In the genomic region with DNA sequence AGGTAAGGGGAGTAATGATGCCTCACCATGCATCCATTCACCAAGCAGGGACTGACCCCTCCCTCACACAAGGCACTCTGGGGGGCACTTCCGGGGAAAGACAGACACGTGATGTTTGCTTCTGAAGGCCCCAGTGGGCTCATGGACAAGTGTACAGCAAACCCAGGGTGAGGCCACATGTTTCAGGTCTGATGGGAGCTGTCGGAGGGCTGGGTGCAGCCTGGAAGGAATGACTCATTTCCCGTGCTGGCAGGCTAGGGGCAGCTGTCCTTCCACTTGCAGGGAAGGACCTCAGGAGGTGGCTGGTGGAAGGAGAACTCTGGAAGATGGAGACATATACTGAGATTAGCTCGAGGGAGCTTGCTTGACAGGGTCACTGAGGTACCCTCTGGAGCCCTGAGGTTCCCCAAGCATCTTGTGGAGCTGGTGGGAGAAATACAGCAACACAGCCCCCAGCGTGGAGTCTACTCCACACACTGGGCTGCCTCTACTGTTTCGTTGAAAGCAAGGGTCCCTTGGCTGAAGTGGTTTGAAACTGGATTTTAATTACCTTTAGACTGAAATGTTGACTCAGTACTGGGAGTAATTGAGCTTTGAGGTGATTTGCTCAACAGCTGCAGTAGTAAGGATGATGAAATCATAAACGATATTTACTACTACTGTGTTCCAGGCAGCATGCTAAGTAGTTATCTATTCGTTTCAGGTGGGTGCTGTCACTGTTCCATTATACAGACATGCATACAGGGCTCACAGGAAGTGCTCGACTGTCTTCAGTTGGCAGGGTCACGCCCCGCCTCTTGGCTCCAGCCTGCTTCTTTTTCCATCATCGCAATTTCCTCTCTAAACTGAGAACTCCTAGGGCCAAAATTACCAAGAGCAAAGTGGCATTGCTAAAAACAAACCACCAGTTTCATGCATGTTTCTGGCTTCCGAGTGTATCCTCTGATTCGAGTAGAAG, we compare ENCODE assay signal across 9 cellular contexts.
DNase-seq lines count a peak whose midpoint lies in the region; ATAC-seq and TF ChIP-seq lines count a peak whose summit lies in the region.
"Had no signal": no experiment of that assay in that cellular context is flagged by ENCODE, and none has a peak within 500 bp of the region (broad histone marks: within the 10 kb centered on the region; RNA-seq: fewer than 3 reads in every experiment).

No MANE protein-coding gene starts in this region.

- H3K4me3 Mint-ChIP-seq in T-helper 17 cell (peak overlapping the region; percentile 55), osteocyte (ENCODE audit: unreplicated experiment) (peak overlapping the region; percentile 12)

- no peaks in the 10 kb centered on the region for H3K9me3 ChIP-seq in T-helper 17 cell (ENCODE audit: control insufficient read depth, low read length, poor library complexity, severe bottlenecking)

- ATAC-seq in T-helper 17 cell, result peak; percentile 59
- ATAC-seq in HG03159 (IDR thresholded peaks at IDR 0.05; ENCODE audit: unreplicated experiment), result no peak

- H3K4me1 Mint-ChIP-seq in T-helper 17 cell (peaks cover 19% of the 10 kb centered on the region), osteocyte (ENCODE audit: unreplicated experiment) (peaks cover 48% of the 10 kb centered on the region)

- peaks cover 3% of the 10 kb centered on the region for H3K36me3 Mint-ChIP-seq in T-helper 17 cell (ENCODE audit: low read depth)
- H3K36me3 Mint-ChIP-seq in osteocyte (ENCODE audit: unreplicated experiment), result no peaks in the 10 kb centered on the region

- DNase-seq in NK-92 treated with Interleukin-12 subunit alpha and Interleukin-12 subunit beta, amount 100 ng/mL, for 24 hours (lab: John Stamatoyannopoulos, UW), result peak; percentile 11
- DNase-seq in NK-92 (lab: John Stamatoyannopoulos, UW; ENCODE audit: unreplicated experiment), result no peak
- DNase-seq in T-helper 17 cell, result no peak
- DNase-seq in epithelial cell of prostate (ENCODE audit: low read depth, low spot score), result no peak
- no peak for DNase-seq in osteocyte (ENCODE audit: extremely low spot score, unreplicated experiment)
- DNase-seq in middle frontal gyrus (ENCODE audit: extremely low spot score, low spot score), result no peak
- no peak for DNase-seq in SK-N-DZ (ENCODE audit: low spot score)

- no peak for TF ChIP-seq CTCF in osteocyte (IDR thresholded peaks at IDR 0.05)

- H3K27ac Mint-ChIP-seq in T-helper 17 cell, result peak overlapping the region; percentile 54
- H3K27ac Mint-ChIP-seq in osteocyte (ENCODE audit: unreplicated experiment), result peak overlapping the region; percentile 83

- no peaks in the 10 kb centered on the region for H3K27me3 Mint-ChIP-seq in T-helper 17 cell
- H3K27me3 Mint-ChIP-seq in osteocyte (ENCODE audit: unreplicated experiment), result no peaks in the 10 kb centered on the region

- peak overlapping the region; percentile 88 for H3K27ac ChIP-seq in epithelial cell of prostate
- H3K27ac ChIP-seq: SK-N-MC had no signal

- H3K9me3 Mint-ChIP-seq in osteocyte (ENCODE audit: unreplicated experiment), result no peaks in the 10 kb centered on the region
